ENCODE assay signal across 28 cellular contexts in the genomic region with DNA sequence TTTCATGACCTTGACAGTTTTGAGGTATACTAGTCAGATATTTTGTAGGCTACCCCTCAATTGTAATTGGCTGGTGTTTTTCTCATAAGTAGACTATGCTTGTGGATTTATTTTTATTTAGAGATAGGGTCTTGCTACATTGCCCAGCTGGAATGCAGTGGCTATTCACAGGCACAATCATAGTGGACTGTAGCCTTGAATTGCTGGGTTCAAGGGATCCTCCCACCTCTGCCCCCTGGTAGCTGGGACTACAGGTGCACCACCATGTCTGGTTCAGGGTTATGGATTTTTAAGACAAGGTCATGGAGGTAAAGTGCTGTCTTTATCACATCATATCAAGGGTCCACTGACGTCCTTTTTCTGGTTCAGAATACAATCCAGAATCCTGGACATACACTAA. TPM values are rescaled to one million over a fixed set of nuclear protein-coding genes. Genes with fewer than 3 reads are reported as not detected.
"Had no signal": no experiment of that assay in that cellular context is flagged by ENCODE, and none has a peak within 500 bp of the region (broad histone marks: within the 10 kb centered on the region; RNA-seq: fewer than 3 reads in every experiment).

No MANE protein-coding gene starts in this region.

- H3K27ac ChIP-seq: stomach, suprapubic skin, testis, thoracic aorta, thyroid gland, tibial artery, tibial nerve, transverse colon, upper lobe of left lung, upper lobe of right lung, uterus, vagina had no signal

- ATAC-seq: stimulated activated effector memory CD8-positive, alpha-beta T cell treated with anti-CD3 and anti-CD28 coated beads, Interleukin-12 subunit alpha, Interleukin-12 subunit beta, amount 100 ng/mL, for 72 hours; stimulated activated memory B cell treated with anti-CD40 and anti-IgM and Interleukin-4, amounts not matched to agents 10 μg/mL and 1 μg/mL and 100 μg/mL, for 72 hours; stimulated activated naive B cell treated with anti-CD40 and anti-IgM and Interleukin-4, amounts not matched to agents 10 μg/mL and 1 μg/mL and 100 μg/mL, for 72 hours; stimulated activated naive CD8-positive, alpha-beta T cell treated with anti-CD3 and anti-CD28 coated beads, Interleukin-15, amount 100 ng/mL, for 72 hours; stimulated activated naive CD8-positive, alpha-beta T cell treated with anti-CD3 and anti-CD28 coated beads, Interleukin-15, Interleukin-2, amounts not matched to agents 100 U/mL and 50 U/mL, for 24 hours; upper lobe of right lung had no signal

- H3K4me3 Mint-ChIP-seq: stimulated activated effector memory CD8-positive, alpha-beta T cell treated with anti-CD3 and anti-CD28 coated beads, Interleukin-12 subunit alpha, Interleukin-12 subunit beta, amount 100 ng/mL, for 72 hours; stimulated activated memory B cell treated with anti-CD40 and anti-IgM and Interleukin-4, amounts not matched to agents 10 μg/mL and 1 μg/mL and 100 μg/mL, for 72 hours; stimulated activated naive B cell treated with anti-CD40 and anti-IgM and Interleukin-4, amounts not matched to agents 10 μg/mL and 1 μg/mL and 100 μg/mL, for 72 hours; stimulated activated naive CD8-positive, alpha-beta T cell treated with anti-CD3 and anti-CD28 coated beads, Interleukin-15, amount 100 ng/mL, for 72 hours; stimulated activated naive CD8-positive, alpha-beta T cell treated with anti-CD3 and anti-CD28 coated beads, Interleukin-15, Interleukin-2, amounts not matched to agents 100 ng/mL and 50 ng/mL, for 24 hours; type B pancreatic cell had no signal

- H3K9me3 Mint-ChIP-seq: stimulated activated effector memory CD8-positive, alpha-beta T cell treated with anti-CD3 and anti-CD28 coated beads, Interleukin-12 subunit alpha, Interleukin-12 subunit beta, amount 100 ng/mL, for 72 hours; stimulated activated naive B cell treated with anti-CD40 and anti-IgM and Interleukin-4, amounts not matched to agents 10 μg/mL and 1 μg/mL and 100 μg/mL, for 72 hours; stimulated activated naive CD8-positive, alpha-beta T cell treated with anti-CD3 and anti-CD28 coated beads, Interleukin-15, amount 100 ng/mL, for 72 hours; stimulated activated naive CD8-positive, alpha-beta T cell treated with anti-CD3 and anti-CD28 coated beads, Interleukin-15, Interleukin-2, amounts not matched to agents 100 ng/mL and 50 ng/mL, for 24 hours; type B pancreatic cell had no signal

- H3K9me3 ChIP-seq: stomach, suprapubic skin, testis, thoracic aorta, thyroid gland, tibial artery, tibial nerve, transverse colon, upper lobe of left lung, upper lobe of right lung, uterus, vagina had no signal

- H3K36me3 Mint-ChIP-seq: stimulated activated effector memory CD8-positive, alpha-beta T cell treated with anti-CD3 and anti-CD28 coated beads, Interleukin-12 subunit alpha, Interleukin-12 subunit beta, amount 100 ng/mL, for 72 hours; stimulated activated memory B cell treated with anti-CD40 and anti-IgM and Interleukin-4, amounts not matched to agents 10 μg/mL and 1 μg/mL and 100 μg/mL, for 72 hours; stimulated activated naive B cell treated with anti-CD40 and anti-IgM and Interleukin-4, amounts not matched to agents 10 μg/mL and 1 μg/mL and 100 μg/mL, for 72 hours; type B pancreatic cell had no signal

- H3K27me3 Mint-ChIP-seq: type B pancreatic cell had no signal

- H3K4me3 ChIP-seq: stomach, suprapubic skin, testis, thoracic aorta, thyroid gland, tibial artery, tibial nerve, transverse colon, upper lobe of left lung, upper lobe of right lung, uterus, vagina had no signal

- H3K4me1 ChIP-seq: stomach, suprapubic skin, testis, thyroid gland, tibial artery, tibial nerve, transverse colon, upper lobe of left lung, upper lobe of right lung, uterus, vagina had no signal

- DNase-seq: stimulated activated CD4-positive, alpha-beta T cell treated with anti-CD3 and anti-CD28 coated beads, Interleukin-2, amount 100 ng/mL, for 48 hours; stimulated activated CD4-positive, alpha-beta T cell treated with anti-CD3 and anti-CD28 coated beads, Interleukin-4, amount 100 ng/mL, for 1 hour; stimulated activated CD4-positive, alpha-beta T cell treated with anti-CD3 and anti-CD28 coated beads, Interleukin-4, amount 100 ng/mL, for 24 hours; stimulated activated CD4-positive, alpha-beta T cell treated with anti-CD3 and anti-CD28 coated beads, Interleukin-4, amount 100 ng/mL, for 4 hours; stimulated activated CD8-positive, alpha-beta memory T cell treated with anti-CD3 and anti-CD28 coated beads, Interleukin-4, amount 100 ng/mL, for 48 hours; stimulated activated naive B cell treated with anti-CD40 and anti-IgM and Interleukin-4, amounts not matched to agents 10 μg/mL and 1 μg/mL and 100 μg/mL, for 72 hours; stimulated activated naive CD4-positive, alpha-beta T cell; stimulated activated naive CD4-positive, alpha-beta T cell treated with Interleukin-2 at 50 U/mL for 16 hours; stimulated activated naive CD8-positive, alpha-beta T cell treated with anti-CD3 and anti-CD28 coated beads, Interleukin-15, amount 100 ng/mL, for 72 hours; stimulated activated naive CD8-positive, alpha-beta T cell treated with anti-CD3 and anti-CD28 coated beads, Interleukin-15, Interleukin-2, amounts not matched to agents 100 U/mL and 50 U/mL, for 24 hours; stomach; substantia nigra; testis; thyroid gland; tibial artery; transverse colon; trophoblast cell; upper lobe of left lung; upper lobe of right lung; uterus had no signal

- H3K36me3 ChIP-seq: stomach, suprapubic skin, thoracic aorta, thyroid gland, tibial artery, tibial nerve, transverse colon, upper lobe of left lung, upper lobe of right lung, uterus, vagina had no signal

- H3K27ac Mint-ChIP-seq: stimulated activated effector memory CD8-positive, alpha-beta T cell treated with anti-CD3 and anti-CD28 coated beads, Interleukin-12 subunit alpha, Interleukin-12 subunit beta, amount 100 ng/mL, for 72 hours; stimulated activated memory B cell treated with anti-CD40 and anti-IgM and Interleukin-4, amounts not matched to agents 10 μg/mL and 1 μg/mL and 100 μg/mL, for 72 hours; stimulated activated naive B cell treated with anti-CD40 and anti-IgM and Interleukin-4, amounts not matched to agents 10 μg/mL and 1 μg/mL and 100 μg/mL, for 72 hours; stimulated activated naive CD8-positive, alpha-beta T cell treated with anti-CD3 and anti-CD28 coated beads, Interleukin-15, amount 100 ng/mL, for 72 hours; stimulated activated naive CD8-positive, alpha-beta T cell treated with anti-CD3 and anti-CD28 coated beads, Interleukin-15, Interleukin-2, amounts not matched to agents 100 ng/mL and 50 ng/mL, for 24 hours; type B pancreatic cell had no signal

- H3K4me1 Mint-ChIP-seq: stimulated activated effector memory CD8-positive, alpha-beta T cell treated with anti-CD3 and anti-CD28 coated beads, Interleukin-12 subunit alpha, Interleukin-12 subunit beta, amount 100 ng/mL, for 72 hours; stimulated activated memory B cell treated with anti-CD40 and anti-IgM and Interleukin-4, amounts not matched to agents 10 μg/mL and 1 μg/mL and 100 μg/mL, for 72 hours; stimulated activated naive CD8-positive, alpha-beta T cell treated with anti-CD3 and anti-CD28 coated beads, Interleukin-15, amount 100 ng/mL, for 72 hours had no signal

RNA-seq across cellular contexts. Expression of a gene that starts 23.7 kb away (rescaled TPM):
- total RNA-seq: uterus, vagina had no signal
